Comparison of ENCODE assay signal across 8 cellular contexts in the genomic region with DNA sequence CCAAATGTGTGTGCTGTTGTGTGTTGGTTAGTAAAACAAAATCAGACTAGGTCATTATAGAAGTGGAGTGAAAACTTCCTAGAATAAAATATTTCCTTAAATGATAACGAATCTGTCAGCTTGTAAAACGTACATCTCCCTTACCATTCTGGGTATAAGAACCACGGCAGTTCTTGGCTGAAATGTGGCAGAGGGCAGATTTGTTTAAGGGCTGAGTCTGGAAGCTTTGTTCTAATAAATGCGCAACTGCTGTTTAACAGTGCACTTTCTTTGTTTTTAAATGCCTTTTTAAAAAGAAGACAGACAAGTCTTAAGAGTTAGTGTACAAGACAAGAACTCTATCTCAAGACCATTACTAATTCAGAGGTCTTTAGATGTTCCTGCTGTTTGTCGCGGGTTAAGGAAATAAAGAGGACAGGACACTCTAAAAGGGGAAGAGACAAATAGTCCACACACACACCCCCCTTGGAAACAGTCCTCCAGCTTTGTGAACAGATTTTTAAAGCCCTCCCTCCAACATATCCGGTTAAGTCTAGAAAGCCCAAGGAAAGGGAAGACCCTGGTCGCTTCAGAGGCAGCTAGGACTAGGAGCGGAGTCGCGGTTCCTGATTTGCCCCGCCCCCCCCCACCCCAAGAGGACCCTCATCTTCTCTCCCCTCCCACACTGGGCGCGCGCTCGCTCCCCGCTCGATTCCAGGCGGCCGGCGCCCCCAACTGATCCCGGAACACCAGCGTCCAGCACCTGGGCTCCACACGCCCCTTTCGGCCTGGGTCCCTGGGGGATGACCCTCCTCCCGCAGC. TPM values are rescaled to one million over a fixed set of nuclear protein-coding genes. Genes with fewer than 3 reads are reported as not detected.
DNase-seq lines count a peak whose midpoint lies in the region; ATAC-seq, FAIRE-seq and TF ChIP-seq lines count a peak whose summit lies in the region.

No MANE protein-coding gene starts in this region.

- H3K36me3 ChIP-seq in Peyer's patch = peaks cover 0 to 14% (median 0%) of the 10 kb centered on the region in 3 donors

- H3K36me3 Mint-ChIP-seq in CD4-positive, alpha-beta T cell (ENCODE audit: low read depth) = peaks cover 50% of the 10 kb centered on the region
- H3K36me3 Mint-ChIP-seq in stimulated activated effector memory CD8-positive, alpha-beta T cell treated with anti-CD3 and anti-CD28 coated beads, Interleukin-12 subunit alpha, Interleukin-12 subunit beta, amount 100 ng/mL, for 72 hours = peaks cover 17% of the 10 kb centered on the region

- CTCF ChIA-PET in CD4-positive, alpha-beta T cell (lab: Charles Lee) = interaction anchor here (0.8 to 2.1 kb wide), 11 partner anchors 8 to 81 kb away, joined by 3 to 19 read pairs (median 4); no protein-coding TSS in a partner anchor

- no peaks in the 10 kb centered on the region for H3K27me3 Mint-ChIP-seq in CD4-positive, alpha-beta T cell

- POLR2A ChIA-PET in CD4-positive, alpha-beta T cell (lab: Charles Lee) = interaction anchor here (0.7 to 2.6 kb wide), 12 partner anchors 9 to 119 kb away, joined by 3 to 10 read pairs (median 4); a partner anchor contains a TSS

- no peak for TF ChIP-seq CTCF in CD4-positive, alpha-beta T cell (IDR thresholded peaks at IDR 0.05)
- TF ChIP-seq CTCF in Peyer's patch (IDR thresholded peaks at IDR 0.05) = no peak

- TF ChIP-seq POLR2A in Peyer's patch (IDR thresholded peaks at IDR 0.05) = no peak

- peak overlapping the region; percentile 83 to 99 (median 90) for H3K4me3 ChIP-seq in Peyer's patch

- no peak for FAIRE-seq in HTR-8/SVneo (lab: Jason Lieb, UNC)

- no peaks in the 10 kb centered on the region for H3K27me3 ChIP-seq in CD4-positive, alpha-beta T cell (ENCODE audit: control insufficient read depth, insufficient read depth, low read length)
- no peaks in the 10 kb centered on the region for H3K27me3 ChIP-seq in Peyer's patch

- peaks cover 57% of the 10 kb centered on the region for H3K4me1 Mint-ChIP-seq in CD4-positive, alpha-beta T cell (ENCODE audit: low read depth)
- H3K4me1 Mint-ChIP-seq in stimulated activated effector memory CD8-positive, alpha-beta T cell treated with anti-CD3 and anti-CD28 coated beads, Interleukin-12 subunit alpha, Interleukin-12 subunit beta, amount 100 ng/mL, for 72 hours = peaks cover 46% of the 10 kb centered on the region

- no peaks in the 10 kb centered on the region for H3K9me3 ChIP-seq in CD4-positive, alpha-beta T cell (ENCODE audit: control insufficient read depth, low read length)
- H3K9me3 ChIP-seq in Peyer's patch = no peaks in the 10 kb centered on the region

- DNase-seq in CD4-positive, alpha-beta T cell = peak in 1 of 10 experiments; percentile 4
- DNase-seq in HTR-8/SVneo (ENCODE audit: insufficient read length, low spot score) (peak; percentile 50), Peyer's patch (peak in 1 of 3 donors; percentile 25), caudate nucleus (lab: John Stamatoyannopoulos, UW) (peak in 14 of 61 donors; percentile 8 to 68 (median 52)), islet precursor cell (peak; percentile 87), SK-N-DZ (ENCODE audit: low spot score) (no peak)
- DNase-seq in stimulated activated effector memory CD8-positive, alpha-beta T cell treated with anti-CD3 and anti-CD28 coated beads, Interleukin-12 subunit alpha, Interleukin-12 subunit beta, amount 100 ng/mL, for 72 hours (ENCODE audit: low spot score in 2 of 2) = no peak

- H3K27ac Mint-ChIP-seq in CD4-positive, alpha-beta T cell = peak overlapping the region; percentile 93
- H3K27ac Mint-ChIP-seq in stimulated activated effector memory CD8-positive, alpha-beta T cell treated with anti-CD3 and anti-CD28 coated beads, Interleukin-12 subunit alpha, Interleukin-12 subunit beta, amount 100 ng/mL, for 72 hours = peak overlapping the region; percentile 91

- H3K4me1 ChIP-seq in Peyer's patch = peaks cover 0 to 11% (median 5%) of the 10 kb centered on the region in 4 donors

- no peaks in the 10 kb centered on the region for H3K9me3 Mint-ChIP-seq in CD4-positive, alpha-beta T cell
- no peaks in the 10 kb centered on the region for H3K9me3 Mint-ChIP-seq in stimulated activated effector memory CD8-positive, alpha-beta T cell treated with anti-CD3 and anti-CD28 coated beads, Interleukin-12 subunit alpha, Interleukin-12 subunit beta, amount 100 ng/mL, for 72 hours

- ATAC-seq in CD4-positive, alpha-beta T cell (ENCODE audit: poor library complexity) = peak; percentile 6
- ATAC-seq in GM19438 (IDR thresholded peaks at IDR 0.05; ENCODE audit: low read depth, unreplicated experiment) = peak; percentile 15
- ATAC-seq in stimulated activated effector memory CD8-positive, alpha-beta T cell treated with anti-CD3 and anti-CD28 coated beads, Interleukin-12 subunit alpha, Interleukin-12 subunit beta, amount 100 ng/mL, for 72 hours = peak; percentile 3

- intact Hi-C loops in CD4-positive, alpha-beta T cell (cut with DNase I, micrococcal nuclease) = loop anchor here in 1 of 2 experiments (2.0 to 10.0 kb wide), 3 partner anchors 81 to 194 kb away; a partner anchor contains a TSS

- H3K27ac ChIP-seq in CD4-positive, alpha-beta T cell (ENCODE audit: low read depth, low read length) = peak overlapping the region; percentile 92
- H3K27ac ChIP-seq in Peyer's patch = peak overlapping the region; percentile 90 to 100 (median 93)
- H3K27ac ChIP-seq in caudate nucleus (ENCODE audit: low read depth, low read length) = peak overlapping the region; percentile 91

- H3K4me3 Mint-ChIP-seq in CD4-positive, alpha-beta T cell = peak overlapping the region; percentile 99
- H3K4me3 Mint-ChIP-seq in stimulated activated effector memory CD8-positive, alpha-beta T cell treated with anti-CD3 and anti-CD28 coated beads, Interleukin-12 subunit alpha, Interleukin-12 subunit beta, amount 100 ng/mL, for 72 hours = peak overlapping the region; percentile 74

RNA-seq across cellular contexts. Expression of a gene that starts 0.6 kb away (rescaled TPM):
- 10 to 100 TPM; 40.0 to 45.8 TPM for total RNA-seq in CD4-positive, alpha-beta T cell
- total RNA-seq in Peyer's patch = 100 to 1,000 TPM in 1 of 4 donors, 10 to 100 TPM in 3; 42.5 to 102 (median 49.5) TPM
- polyA plus RNA-seq in SK-N-DZ (2014; cell fraction: cytosol; rRNA removed) = 7.2 and 8.4 TPM in 2 replicates
- 6.7 and 15.6 TPM in 2 replicates for polyA plus RNA-seq in SK-N-DZ (2014; cell fraction: nucleus; rRNA removed)

RNA-seq across cellular contexts. Expression of a gene that starts 34.7 kb away (rescaled TPM):
- 10 to 100 TPM; 27.4 to 30.1 TPM for total RNA-seq in CD4-positive, alpha-beta T cell
- total RNA-seq in Peyer's patch = 10 to 100 TPM; 30.2 to 54.6 (median 43.0) TPM
- 23.0 and 24.5 TPM in 2 replicates for polyA plus RNA-seq in SK-N-DZ (2014; cell fraction: cytosol; rRNA removed)
- polyA plus RNA-seq in SK-N-DZ (2014; cell fraction: nucleus; rRNA removed) = 25.3 and 29.6 TPM in 2 replicates

Comparison
In these comparisons a context has a peak if more than half of its experiments do, and no peak if none do; other contexts are left out.
1. DNase-seq: peak in HTR-8/SVneo (single experiment) and islet precursor cell (single experiment); none in stimulated activated effector memory CD8-positive, alpha-beta T cell treated with anti-CD3 and anti-CD28 coated beads, Interleukin-12 subunit alpha, Interleukin-12 subunit beta, amount 100 ng/mL, for 72 hours (0 of 2) and SK-N-DZ (single experiment).
2. Peak in every context shown above with its lines, with median percentiles within 50 percentile points of each other: ATAC-seq and H3K27ac ChIP-seq.